In genomic region chr10:102917314-102917961, GRCh38 we compare ENCODE assay signal across 8 cellular contexts. TPM values are rescaled to one million over a fixed set of nuclear protein-coding genes. Genes with fewer than 3 reads are reported as not detected.
A peak's percentile ranks its signal among the peaks of the same experiment; 100 is the strongest.
DNase-seq lines count a peak whose midpoint lies in the region; ATAC-seq, FAIRE-seq and TF ChIP-seq lines count a peak whose summit lies in the region.

No MANE protein-coding gene starts in this region.

- CTCF ChIA-PET in HepG2 (lab: Yijun Ruan, JAX; ENCODE audit: low intra/inter-chr PET ratio, low total read pairs) = interaction anchor here (0.8 to 3.1 kb wide), 7 partner anchors 16 to 416 kb away, joined by 4 to 63 read pairs (median 5); no protein-coding TSS in a partner anchor

- TF ChIP-seq EP300 in HepG2 (IDR thresholded peaks at IDR 0.05; ENCODE audit: low read depth in 2 of 2, low read length in 2 of 2) (0 out of 4 replicates have a peak, but pooled peaks of 1 of the 2 experiments have one; percentile 11), HepG2 (CRISPR knock-in tag; IDR thresholded peaks at IDR 0.05; ENCODE audit: borderline replicate concordance) (no peak)

- peaks cover 39% of the 10 kb centered on the region for H3K79me2 ChIP-seq in HepG2 (ENCODE audit: insufficient read depth, low read length)

- H3K4me3 ChIP-seq in coronary artery = peak overlapping the region; percentile 96
- H3K4me3 ChIP-seq in HepG2 (replicated peaks in 1 of 3; ENCODE audit: insufficient read depth in 1 of 3, low read depth in 2 of 3, low read length in 3 of 3) = peak overlapping the region; percentile 70 to 99 (median 72)

- peaks cover 6% of the 10 kb centered on the region for H3K36me3 Mint-ChIP-seq in activated CD4-positive, alpha-beta T cell treated with anti-CD3 and anti-CD28 coated beads, Interleukin-2, amount 10 ng/mL, durations not matched to agents 24 days and 14 days (ENCODE audit: low read depth)

- no peak; a peak in 1 of 4 replicates for TF ChIP-seq POLR2A in HepG2 (IDR thresholded peaks at IDR 0.05; ENCODE audit: insufficient read depth in 1 of 2, low read depth in 2 of 2, low read length in 2 of 2)

- under 1% methylated on average over 15 of the region's 45 CpGs for WGBS in HepG2 (ENCODE audit: low lambda C conversion rate)

- in situ Hi-C loops in HepG2 (cut with HindIII; ENCODE audit: extremely low pct_ligation_motif_present, low pct_unique_long_range_greater_than_20kb) = loop anchor here (5.0 to 10.0 kb wide), 3 partner anchors 80 to 327 kb away; partner anchors contain the start of genes CYP17A1 and RPEL1

- H3K27ac ChIP-seq in coronary artery = peak overlapping the region; percentile 80 to 94
- H3K27ac ChIP-seq in HepG2 (ENCODE audit: extremely low read length, insufficient read depth, low read length) = peak overlapping the region; percentile 78

- TSS peak; percentile 79 for BruUV-seq in HepG2 (replicated peaks; lab: Mats Ljungman, UMichigan)

- H3K27me3 ChIP-seq in HepG2 (ENCODE audit: control insufficient read depth in 1 of 2, insufficient read depth in 2 of 2, low read length in 2 of 2) = no peaks in the 10 kb centered on the region; a peak in 1 of 5 replicates

- H3K4me1 Mint-ChIP-seq in activated CD4-positive, alpha-beta T cell treated with anti-CD3 and anti-CD28 coated beads, Interleukin-2, amount 10 ng/mL, durations not matched to agents 24 days and 14 days = peaks cover 40% of the 10 kb centered on the region

- H3K4me2 ChIP-seq in HepG2 (ENCODE audit: low read depth, low read length) = peak overlapping the region; percentile 100

- H3K4me1 ChIP-seq in HepG2 (ENCODE audit: insufficient read depth, low read length) = peaks cover 38% of the 10 kb centered on the region

- H3K9ac ChIP-seq in HepG2 (ENCODE audit: insufficient read depth, low read depth, low read length) = peak overlapping the region; percentile 68

- H3K9me3 ChIP-seq in HepG2 (ENCODE audit: low read length) = no peaks in the 10 kb centered on the region

- peak overlapping the region; percentile 94 for H3K27ac Mint-ChIP-seq in activated CD4-positive, alpha-beta T cell treated with anti-CD3 and anti-CD28 coated beads, Interleukin-2, amount 10 ng/mL, durations not matched to agents 24 days and 14 days

- peak; percentile 98 for TF ChIP-seq CTCF in coronary artery (IDR thresholded peaks at IDR 0.05)
- peak; percentile 98 for TF ChIP-seq CTCF in HepG2 (CRISPR knock-in tag; IDR thresholded peaks at IDR 0.05)

- H3K27me3 Mint-ChIP-seq in activated CD4-positive, alpha-beta T cell treated with anti-CD3 and anti-CD28 coated beads, Interleukin-2, amount 10 ng/mL, durations not matched to agents 24 days and 14 days = peaks cover 2% of the 10 kb centered on the region

- peaks cover 13% of the 10 kb centered on the region for H4K20me1 ChIP-seq in HepG2 (ENCODE audit: insufficient read depth, low read length)

- POLR2A ChIA-PET in HepG2 (lab: Yijun Ruan, JAX) = interaction anchor here (0.5 to 2.4 kb wide), 25 partner anchors 48 to 327 kb away, joined by 3 to 7 read pairs (median 4); partner anchors contain the start of genes ARL3, AS3MT, CYP17A1 and NT5C2

- no peak for FAIRE-seq in HepG2 (lab: Jason Lieb, UNC)

- intact Hi-C loops in activated CD4-positive, alpha-beta T cell treated with anti-CD3 and anti-CD28 coated beads, Interleukin-2, amount 10 ng/mL, durations not matched to agents 24 days and 14 days (cut with micrococcal nuclease) = loop anchor here (1.0 to 5.0 kb wide), 5 partner anchors 135 to 575 kb away; partner anchors contain the start of genes ACTR1A, NEURL1 and SUFU
- intact Hi-C loops in HepG2 (cut with micrococcal nuclease; ENCODE audit: unreplicated experiment) = loop anchor here (1.0 to 5.0 kb wide), 4 partner anchors 82 to 325 kb away; no protein-coding TSS in a partner anchor

- H3K4me3 Mint-ChIP-seq in activated CD4-positive, alpha-beta T cell treated with anti-CD3 and anti-CD28 coated beads, Interleukin-2, amount 10 ng/mL, durations not matched to agents 24 days and 14 days = peak overlapping the region; percentile 96

- DNase-seq in NCI-H526 (lab: John Stamatoyannopoulos, UW) = peak; percentile 60 to 82
- no peak for DNase-seq in NCI-H526 treated with DMSO at 0.1 percent for 48 hours (lab: John Stamatoyannopoulos, UW)
- peak; percentile 66 for DNase-seq in NCI-H2171 treated with DMSO at 0.1 percent for 48 hours (lab: John Stamatoyannopoulos, UW)
- peak; percentile 95 for DNase-seq in activated CD4-positive, alpha-beta T cell treated with anti-CD3 and anti-CD28 coated beads, Interleukin-2, amount 10 ng/mL, durations not matched to agents 24 days and 14 days
- no peak for DNase-seq in coronary artery (ENCODE audit: low spot score)
- DNase-seq in HepG2 (ENCODE audit: low spot score) = peak; percentile 46
- DNase-seq in stimulated activated CD4-positive, alpha-beta T cell treated with anti-CD3 and anti-CD28 coated beads, Interleukin-1b, Interleukin-23, amount 100 ng/mL, for 48 hours = peak; percentile 83

- TF ChIP-seq RAD21 in HepG2 (CRISPR knock-in tag; IDR thresholded peaks at IDR 0.05) = peak; percentile 99

- H3K9me3 Mint-ChIP-seq in activated CD4-positive, alpha-beta T cell treated with anti-CD3 and anti-CD28 coated beads, Interleukin-2, amount 10 ng/mL, durations not matched to agents 24 days and 14 days = no peaks in the 10 kb centered on the region

- no peaks in the 10 kb centered on the region for H3K36me3 ChIP-seq in HepG2 (replicated peaks in 1 of 2; ENCODE audit: control insufficient read depth in 1 of 2, insufficient read depth in 2 of 2, low read length in 2 of 2)

- ATAC-seq in HG02970 (IDR thresholded peaks at IDR 0.05; ENCODE audit: low FRiP score, unreplicated experiment) = peak; percentile 36
- peak; percentile 66 for ATAC-seq in HepG2

- H2AFZ ChIP-seq in HepG2 (ENCODE audit: low read length) = peak overlapping the region; percentile 91

TF ChIP-seq in HepG2, 621 proteins besides CTCF, POLR2A, EP300 and RAD21 (continues in another document):
- TF ChIP-seq CHCHD3 (CRISPR knock-in tag; IDR thresholded peaks at IDR 0.05) (no peak), MTF2 (CRISPR knock-in tag; IDR thresholded peaks at IDR 0.05; ENCODE audit: borderline replicate concordance) (0 out of 2 replicates have a peak, but pooled peaks have one; percentile 22)

RNA-seq across cellular contexts. Expression of gene CNNM2, which starts 0.7 kb away (rescaled TPM):
- total RNA-seq in activated CD4-positive, alpha-beta T cell treated with anti-CD3 and anti-CD28 coated beads, Interleukin-2, amount 10 ng/mL, durations not matched to agents 24 days and 14 days = 5.6 and 6.7 TPM in 2 replicates
- 3.4 and 9.0 TPM in 2 replicates for total RNA-seq in HepG2 (2016; rRNA removed; fragmentation: Illumina TruSeq; extraction: Trizol)
- 1.8 and 2.3 TPM in 2 replicates for total RNA-seq in HepG2 (2016; cell fraction: cytosol; rRNA removed; fragmentation: Illumina TruSeq; extraction: Trizol; ENCODE audit: low read depth)
- 3.0 and 9.2 TPM in 2 replicates for total RNA-seq in HepG2 (2016; cell fraction: insoluble cytoplasmic fraction; rRNA removed; fragmentation: Illumina TruSeq; extraction: Trizol)
- 4.6 and 5.3 TPM in 2 replicates for total RNA-seq in HepG2 (2016; cell fraction: membrane; rRNA removed; fragmentation: Illumina TruSeq; extraction: Trizol)
- 13.9 and 15.9 TPM in 2 replicates for total RNA-seq in HepG2 (2016; cell fraction: nucleus; rRNA removed; fragmentation: Illumina TruSeq; extraction: Trizol)
- 7.1 and 9.2 TPM in 2 replicates for polyA plus RNA-seq in HepG2 (2011; rRNA removed)
- polyA plus RNA-seq in HepG2 (2011; cell fraction: cytosol; rRNA removed) = 5.6 and 7.4 TPM in 2 replicates
- 13.5 and 15.9 TPM in 2 replicates for polyA plus RNA-seq in HepG2 (2011; cell fraction: nucleus; rRNA removed)
- 11.1 and 11.8 TPM in 2 replicates for polyA plus RNA-seq in HepG2 (2012)
- 1.2 TPM in 2 replicates for polyA plus RNA-seq in HepG2 (2016; cell fraction: cytosol; fragmentation: Illumina TruSeq; extraction: Trizol; ENCODE audit: low read depth)
- polyA plus RNA-seq in HepG2 (2016; cell fraction: insoluble cytoplasmic fraction; fragmentation: Illumina TruSeq; extraction: Trizol; ENCODE audit: low read depth) = 4.0 and 4.9 TPM in 2 replicates
- 2.7 and 2.8 TPM in 2 replicates for polyA plus RNA-seq in HepG2 (2016; cell fraction: membrane; fragmentation: Illumina TruSeq; extraction: Trizol; ENCODE audit: low read depth)
- polyA plus RNA-seq in HepG2 (2016; cell fraction: nucleus; fragmentation: Illumina TruSeq; extraction: Trizol; ENCODE audit: insufficient read depth, low read depth) = 12.3 and 12.4 TPM in 2 replicates
- polyA minus RNA-seq in HepG2 (2011; rRNA and poly(A)+ RNA removed; ENCODE audit: low replicate concordance) = 27.8 and 28.3 TPM in 2 replicates
- polyA minus RNA-seq in HepG2 (2011; cell fraction: cytosol; rRNA and poly(A)+ RNA removed) = 8.1 and 9.1 TPM in 2 replicates
- 17.9 and 20.6 TPM in 2 replicates for polyA minus RNA-seq in HepG2 (2011; cell fraction: nucleus; rRNA and poly(A)+ RNA removed)

RNA-seq across cellular contexts. Expression of gene AS3MT, which starts 48.2 kb away (rescaled TPM):
- total RNA-seq in activated CD4-positive, alpha-beta T cell treated with anti-CD3 and anti-CD28 coated beads, Interleukin-2, amount 10 ng/mL, durations not matched to agents 24 days and 14 days = 0.57 and 0.79 TPM in 2 replicates
- 17.4 and 27.3 TPM in 2 replicates for total RNA-seq in HepG2 (2016; rRNA removed; fragmentation: Illumina TruSeq; extraction: Trizol)
- 6.0 and 6.4 TPM in 2 replicates for total RNA-seq in HepG2 (2016; cell fraction: cytosol; rRNA removed; fragmentation: Illumina TruSeq; extraction: Trizol; ENCODE audit: low read depth)
- 18.5 and 26.0 TPM in 2 replicates for total RNA-seq in HepG2 (2016; cell fraction: insoluble cytoplasmic fraction; rRNA removed; fragmentation: Illumina TruSeq; extraction: Trizol)
- 10.3 and 11.3 TPM in 2 replicates for total RNA-seq in HepG2 (2016; cell fraction: membrane; rRNA removed; fragmentation: Illumina TruSeq; extraction: Trizol)
- 8.2 and 11.9 TPM in 2 replicates for total RNA-seq in HepG2 (2016; cell fraction: nucleus; rRNA removed; fragmentation: Illumina TruSeq; extraction: Trizol)
- polyA plus RNA-seq in HepG2 (2011; rRNA removed) = 8.3 and 8.7 TPM in 2 replicates
- polyA plus RNA-seq in HepG2 (2011; cell fraction: cytosol; rRNA removed) = 5.8 and 7.5 TPM in 2 replicates
- 3.2 and 3.9 TPM in 2 replicates for polyA plus RNA-seq in HepG2 (2011; cell fraction: nucleus; rRNA removed)
- polyA plus RNA-seq in HepG2 (2012) = 11.6 and 20.7 TPM in 2 replicates
- 4.8 and 5.8 TPM in 2 replicates for polyA plus RNA-seq in HepG2 (2016; cell fraction: cytosol; fragmentation: Illumina TruSeq; extraction: Trizol; ENCODE audit: low read depth)
- polyA plus RNA-seq in HepG2 (2016; cell fraction: insoluble cytoplasmic fraction; fragmentation: Illumina TruSeq; extraction: Trizol; ENCODE audit: low read depth) = 26.9 and 30.9 TPM in 2 replicates
- polyA plus RNA-seq in HepG2 (2016; cell fraction: membrane; fragmentation: Illumina TruSeq; extraction: Trizol; ENCODE audit: low read depth) = 9.9 and 10.8 TPM in 2 replicates
- polyA plus RNA-seq in HepG2 (2016; cell fraction: nucleus; fragmentation: Illumina TruSeq; extraction: Trizol; ENCODE audit: insufficient read depth, low read depth) = 14.1 and 15.2 TPM in 2 replicates
- polyA minus RNA-seq in HepG2 (2011; rRNA and poly(A)+ RNA removed; ENCODE audit: low replicate concordance) = 4.1 TPM in 1 of 2 replicates, not detected in the other
- polyA minus RNA-seq in HepG2 (2011; cell fraction: cytosol; rRNA and poly(A)+ RNA removed) = 2.7 and 3.0 TPM in 2 replicates
- polyA minus RNA-seq in HepG2 (2011; cell fraction: nucleus; rRNA and poly(A)+ RNA removed) = 5.3 and 7.8 TPM in 2 replicates

Comparison
In these comparisons a context has a peak if more than half of its experiments do, and no peak if none do; other contexts are left out.
1. DNase-seq: peak in NCI-H526 (2 of 2), NCI-H2171 treated with DMSO at 0.1 percent for 48 hours (single experiment), activated CD4-positive, alpha-beta T cell treated with anti-CD3 and anti-CD28 coated beads, Interleukin-2, amount 10 ng/mL, durations not matched to agents 24 days and 14 days (single experiment), HepG2 (single experiment) and stimulated activated CD4-positive, alpha-beta T cell treated with anti-CD3 and anti-CD28 coated beads, Interleukin-1b, Interleukin-23, amount 100 ng/mL, for 48 hours (single experiment); none in NCI-H526 treated with DMSO at 0.1 percent for 48 hours (single experiment) and coronary artery (single experiment).